In the genomic region with DNA sequence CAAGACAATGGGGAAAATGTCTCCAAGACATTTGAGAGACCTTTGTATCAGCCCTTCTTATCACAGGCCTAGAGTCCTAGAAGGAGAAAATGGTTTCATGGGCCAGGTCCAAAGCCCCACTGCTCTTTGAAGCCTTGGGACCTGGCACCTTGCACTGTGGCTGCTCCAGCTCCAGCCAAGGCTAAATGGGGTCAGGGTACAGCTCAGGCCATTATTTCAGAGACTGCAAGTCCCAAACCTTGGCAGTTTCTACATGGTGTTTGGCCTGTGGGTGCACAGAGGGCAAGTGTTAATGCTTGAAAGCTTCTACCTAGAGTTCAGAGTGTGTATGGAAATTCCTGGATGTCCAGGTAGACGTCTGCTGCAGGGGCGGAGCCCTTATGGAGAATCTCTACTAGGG, we compare ENCODE assay signal across 35 cellular contexts. TPM values are rescaled to one million over a fixed set of nuclear protein-coding genes. Genes with fewer than 3 reads are reported as not detected.
"Had no signal": no experiment of that assay in that cellular context is flagged by ENCODE, and none has a peak within 500 bp of the region (broad histone marks: within the 10 kb centered on the region; RNA-seq: fewer than 3 reads in every experiment).

No MANE protein-coding gene starts in this region.

- H3K27me3 Mint-ChIP-seq: activated CD4-positive, alpha-beta T cell treated with anti-CD3 and anti-CD28 coated beads, Interleukin-2, amount 10 ng/mL, durations not matched to agents 7 days and 5 days; activated naive CD4-positive, alpha-beta T cell treated with anti-CD3 and anti-CD28 coated beads, Interleukin-2, amount 10 ng/mL, durations not matched to agents 7 days and 5 days; activated T-cell treated with anti-CD3 and anti-CD28 coated beads, Interleukin-2, amount 50 U/mL, for 24 hours; brain had no signal

- H3K4me3 Mint-ChIP-seq: activated CD4-positive, alpha-beta memory T cell treated with anti-CD3 and anti-CD28 coated beads, Interleukin-2, amount 10 ng/mL, durations not matched to agents 7 days and 5 days; activated CD4-positive, alpha-beta T cell treated with anti-CD3 and anti-CD28 coated beads for 36 hours; activated CD4-positive, alpha-beta T cell treated with anti-CD3 and anti-CD28 coated beads, Interleukin-2, amount 10 ng/mL, durations not matched to agents 7 days and 5 days; activated CD8-positive, alpha-beta memory T cell treated with anti-CD3 and anti-CD28 coated beads, Interleukin-2, amount 10 ng/mL, durations not matched to agents 7 days and 5 days; activated CD8-positive, alpha-beta T cell treated with anti-CD3 and anti-CD28 coated beads, Interleukin-2, amount 10 ng/mL, durations not matched to agents 7 days and 5 days; activated naive CD4-positive, alpha-beta T cell treated with anti-CD3 and anti-CD28 coated beads, Interleukin-2, amount 10 ng/mL, durations not matched to agents 7 days and 5 days; activated naive CD4-positive, alpha-beta T cell treated with anti-CD3 and anti-CD28 coated beads, Interleukin-2, amount 50 U/mL, for 24 hours; activated naive CD8-positive, alpha-beta T cell; activated naive CD8-positive, alpha-beta T cell treated with anti-CD3 and anti-CD28 coated beads, Interleukin-2, amount 10 ng/mL, durations not matched to agents 7 days and 5 days; activated naive CD8-positive, alpha-beta T cell treated with anti-CD3 and anti-CD28 coated beads, Interleukin-2, amount 50 U/mL, for 24 hours; activated T-cell treated with anti-CD3 and anti-CD28 coated beads, Interleukin-2, amount 50 U/mL, for 24 hours; brain; central memory CD8-positive, alpha-beta T cell; T-helper 1 cell treated with Interleukin-12 subunit alpha and Interleukin-12 subunit beta and Interleukin-4 antibody, amounts not matched to agents 30 μg/mL and 1 μg/mL, for 36 hours; T-helper 2 cell treated with Interferon-gamma antibody and Interleukin-4, amounts not matched to agents 5 μg/mL and 100 μg/mL, for 36 hours had no signal

- ATAC-seq: activated CD4-positive, alpha-beta T cell treated with anti-CD3 and anti-CD28 coated beads for 36 hours; activated CD4-positive, CD25-positive, alpha-beta regulatory T cell treated with anti-CD3 and anti-CD28 coated beads, Interleukin-2, amount 50 U/mL, for 24 hours; activated CD8-positive, alpha-beta memory T cell treated with anti-CD3 and anti-CD28 coated beads, Interleukin-2, amount 10 ng/mL, durations not matched to agents 7 days and 5 days; activated CD8-positive, alpha-beta T cell treated with anti-CD3 and anti-CD28 coated beads, Interleukin-2, amount 10 ng/mL, durations not matched to agents 7 days and 5 days; activated naive CD8-positive, alpha-beta T cell treated with anti-CD3 and anti-CD28 coated beads, Interleukin-2, amount 50 U/mL, for 24 hours had no signal

- H3K27ac Mint-ChIP-seq: activated CD4-positive, alpha-beta memory T cell treated with anti-CD3 and anti-CD28 coated beads, Interleukin-2, amount 10 ng/mL, durations not matched to agents 7 days and 5 days; activated CD4-positive, alpha-beta T cell treated with anti-CD3 and anti-CD28 coated beads for 36 hours; activated CD4-positive, alpha-beta T cell treated with anti-CD3 and anti-CD28 coated beads, Interleukin-2, amount 10 ng/mL, durations not matched to agents 7 days and 5 days; activated CD8-positive, alpha-beta memory T cell treated with anti-CD3 and anti-CD28 coated beads, Interleukin-2, amount 10 ng/mL, durations not matched to agents 7 days and 5 days; activated CD8-positive, alpha-beta T cell treated with anti-CD3 and anti-CD28 coated beads, Interleukin-2, amount 10 ng/mL, durations not matched to agents 7 days and 5 days; activated naive CD4-positive, alpha-beta T cell treated with anti-CD3 and anti-CD28 coated beads, Interleukin-2, amount 10 ng/mL, durations not matched to agents 7 days and 5 days; activated naive CD4-positive, alpha-beta T cell treated with anti-CD3 and anti-CD28 coated beads, Interleukin-2, amount 50 U/mL, for 24 hours; activated naive CD8-positive, alpha-beta T cell; activated naive CD8-positive, alpha-beta T cell treated with anti-CD3 and anti-CD28 coated beads, Interleukin-2, amount 10 ng/mL, durations not matched to agents 7 days and 5 days; activated naive CD8-positive, alpha-beta T cell treated with anti-CD3 and anti-CD28 coated beads, Interleukin-2, amount 50 U/mL, for 24 hours; activated T-cell treated with anti-CD3 and anti-CD28 coated beads, Interleukin-2, amount 50 U/mL, for 24 hours; activated T-helper 2 cell treated with anti-CD3 and anti-CD28 coated beads, Interferon-gamma antibody, Interleukin-2, Interleukin-4, amounts not matched to agents 10 μg/mL and 5 μg/mL and 100 μg/mL, durations not matched to agents 14 hours and 24 hours and 36 hours; brain; T-helper 1 cell treated with Interleukin-12 subunit alpha and Interleukin-12 subunit beta and Interleukin-4 antibody, amounts not matched to agents 30 μg/mL and 1 μg/mL, for 36 hours; T-helper 2 cell treated with Interferon-gamma antibody and Interleukin-4, amounts not matched to agents 5 μg/mL and 100 μg/mL, for 36 hours had no signal

- H3K4me1 Mint-ChIP-seq: activated CD4-positive, alpha-beta memory T cell treated with anti-CD3 and anti-CD28 coated beads, Interleukin-2, amount 10 ng/mL, durations not matched to agents 7 days and 5 days; activated CD4-positive, alpha-beta T cell treated with anti-CD3 and anti-CD28 coated beads for 36 hours; activated CD4-positive, alpha-beta T cell treated with anti-CD3 and anti-CD28 coated beads, Interleukin-2, amount 10 ng/mL, durations not matched to agents 7 days and 5 days; activated CD8-positive, alpha-beta memory T cell treated with anti-CD3 and anti-CD28 coated beads, Interleukin-2, amount 10 ng/mL, durations not matched to agents 7 days and 5 days; activated naive CD4-positive, alpha-beta T cell treated with anti-CD3 and anti-CD28 coated beads, Interleukin-2, amount 10 ng/mL, durations not matched to agents 7 days and 5 days; activated naive CD4-positive, alpha-beta T cell treated with anti-CD3 and anti-CD28 coated beads, Interleukin-2, amount 50 U/mL, for 24 hours; activated naive CD8-positive, alpha-beta T cell treated with anti-CD3 and anti-CD28 coated beads, Interleukin-2, amount 50 U/mL, for 24 hours; central memory CD8-positive, alpha-beta T cell had no signal

- DNase-seq: activated CD4-positive, alpha-beta memory T cell treated with anti-CD3 and anti-CD28 coated beads, Interleukin-2, amount 10 ng/mL, durations not matched to agents 7 days and 5 days; activated CD4-positive, alpha-beta T cell treated with anti-CD3 and anti-CD28 coated beads for 1 hour; activated CD4-positive, alpha-beta T cell treated with anti-CD3 and anti-CD28 coated beads for 36 hours; activated CD4-positive, alpha-beta T cell treated with anti-CD3 and anti-CD28 coated beads for 48 hours; activated CD4-positive, alpha-beta T cell treated with anti-CD3 and anti-CD28 coated beads, Interleukin-2, amount 10 ng/mL, durations not matched to agents 7 days and 5 days; activated CD4-positive, alpha-beta T cell treated with anti-CD3 and anti-CD28 coated beads, Interleukin-2, amount 50 U/mL, for 48 hours; activated CD4-positive, CD25-positive, alpha-beta regulatory T cell; activated CD8-positive, alpha-beta memory T cell treated with anti-CD3 and anti-CD28 coated beads for 24 hours; activated CD8-positive, alpha-beta memory T cell treated with anti-CD3 and anti-CD28 coated beads, Interleukin-2, amount 10 ng/mL, durations not matched to agents 7 days and 5 days; activated CD8-positive, alpha-beta memory T cell treated with anti-CD3 and anti-CD28 coated beads, Interleukin-2, amount 50 U/mL, for 48 hours; activated CD8-positive, alpha-beta T cell treated with anti-CD3 and anti-CD28 coated beads, Interleukin-2, amount 10 ng/mL, durations not matched to agents 7 days and 5 days; activated effector memory CD4-positive, alpha-beta T cell treated with Interleukin-2 at 50 U/mL for 16 hours; activated gamma-delta T cell; activated naive CD4-positive, alpha-beta T cell treated with anti-CD3 and anti-CD28 coated beads, Interleukin-2, amount 10 ng/mL, durations not matched to agents 7 days and 5 days; activated naive CD4-positive, alpha-beta T cell treated with Interleukin-2 at 50 U/mL for 16 hours; activated naive CD8-positive, alpha-beta T cell treated with anti-CD3 and anti-CD28 coated beads, Interleukin-2, amount 10 ng/mL, durations not matched to agents 7 days and 5 days; activated naive CD8-positive, alpha-beta T cell treated with anti-CD3 and anti-CD28 coated beads, Interleukin-2, amount 50 U/mL, for 24 hours; activated T-cell treated with anti-CD3 and anti-CD28 coated beads, Interleukin-2, amount 50 U/mL, for 24 hours; activated T-cell treated with anti-CD3 and anti-CD28 coated beads, Interleukin-2, amount 50 U/mL, for 48 hours; amygdala; anterior cingulate cortex; caudate nucleus; cerebellar nuclear complex; T-helper 1 cell; T-helper 2 cell; T-helper 9 cell had no signal

- H3K36me3 Mint-ChIP-seq: activated CD8-positive, alpha-beta memory T cell treated with anti-CD3 and anti-CD28 coated beads, Interleukin-2, amount 10 ng/mL, durations not matched to agents 7 days and 5 days; activated naive CD4-positive, alpha-beta T cell treated with anti-CD3 and anti-CD28 coated beads, Interleukin-2, amount 10 ng/mL, durations not matched to agents 7 days and 5 days; activated naive CD8-positive, alpha-beta T cell; activated naive CD8-positive, alpha-beta T cell treated with anti-CD3 and anti-CD28 coated beads, Interleukin-2, amount 10 ng/mL, durations not matched to agents 7 days and 5 days had no signal

RNA-seq across cellular contexts. Expression of a gene that starts 28.5 kb away (rescaled TPM):
- total RNA-seq: activated CD4-positive, alpha-beta memory T cell treated with anti-CD3 and anti-CD28 coated beads, Interleukin-2, amount 10 ng/mL, durations not matched to agents 7 days and 5 days; activated CD4-positive, alpha-beta T cell treated with anti-CD3 and anti-CD28 coated beads, Interleukin-2, amount 10 ng/mL, durations not matched to agents 7 days and 5 days; activated CD8-positive, alpha-beta T cell treated with anti-CD3 and anti-CD28 coated beads, Interleukin-2, amount 10 ng/mL, durations not matched to agents 7 days and 5 days; activated naive CD8-positive, alpha-beta T cell treated with anti-CD3 and anti-CD28 coated beads, Interleukin-2, amount 10 ng/mL, durations not matched to agents 7 days and 5 days; activated T-helper 2 cell treated with anti-CD3 and anti-CD28 coated beads, Interferon-gamma antibody, Interleukin-2, Interleukin-4, amounts not matched to agents 10 μg/mL and 5 μg/mL and 100 μg/mL, durations not matched to agents 14 hours and 24 hours and 36 hours had no signal

RNA-seq across cellular contexts. Expression of a gene that starts 42.6 kb away (rescaled TPM):
- total RNA-seq: activated CD4-positive, alpha-beta memory T cell treated with anti-CD3 and anti-CD28 coated beads, Interleukin-2, amount 10 ng/mL, durations not matched to agents 7 days and 5 days; activated CD4-positive, alpha-beta T cell treated with anti-CD3 and anti-CD28 coated beads for 36 hours; activated CD4-positive, alpha-beta T cell treated with anti-CD3 and anti-CD28 coated beads, Interleukin-2, amount 10 ng/mL, durations not matched to agents 7 days and 5 days; activated CD8-positive, alpha-beta memory T cell treated with anti-CD3 and anti-CD28 coated beads, Interleukin-2, amount 10 ng/mL, durations not matched to agents 7 days and 5 days; activated CD8-positive, alpha-beta T cell treated with anti-CD3 and anti-CD28 coated beads, Interleukin-2, amount 10 ng/mL, durations not matched to agents 7 days and 5 days; activated naive CD8-positive, alpha-beta T cell treated with anti-CD3 and anti-CD28 coated beads, Interleukin-2, amount 10 ng/mL, durations not matched to agents 7 days and 5 days; activated T-helper 2 cell treated with anti-CD3 and anti-CD28 coated beads, Interferon-gamma antibody, Interleukin-2, Interleukin-4, amounts not matched to agents 10 μg/mL and 5 μg/mL and 100 μg/mL, durations not matched to agents 14 hours and 24 hours and 36 hours; cardiac muscle cell had no signal
